1 cellular context compared by ENCODE assay signal in the genomic region with DNA sequence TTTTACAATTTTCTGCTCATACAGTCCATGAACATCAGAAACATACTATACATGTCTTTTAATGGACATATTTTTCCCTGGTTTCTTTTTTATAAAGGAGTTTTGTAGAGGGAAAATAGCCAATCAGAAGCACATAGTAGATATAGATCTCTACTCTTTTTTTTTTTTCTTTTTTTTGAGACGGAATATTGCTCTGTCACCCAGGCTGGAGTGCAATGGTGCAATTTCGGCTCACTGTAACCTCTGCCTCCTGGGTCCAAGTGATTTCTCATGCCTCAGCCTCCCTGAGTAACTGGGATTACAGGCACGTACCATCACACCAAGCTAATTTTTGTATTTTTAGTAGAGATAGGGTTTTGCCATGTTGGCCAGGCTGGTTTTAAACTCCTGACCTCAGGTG.
TF ChIP-seq lines count a peak whose summit lies in the region.

No MANE protein-coding gene starts in this region.

TF ChIP-seq in K562, 482 proteins besides CTCF, POLR2A, EP300 and RAD21 (continued from another document and continues in another):
- TF ChIP-seq ETS1 (conservative IDR thresholded peaks at IDR 0.05; ENCODE audit: control insufficient read depth, low read depth, low read length) (no peak), ZKSCAN3 (CRISPR knock-in tag; IDR thresholded peaks at IDR 0.05) (no peak), FOXP1 (CRISPR knock-in tag; IDR thresholded peaks at IDR 0.05) (no peak), HOXB6 (CRISPR knock-in tag; IDR thresholded peaks at IDR 0.05; ENCODE audit: borderline replicate concordance) (no peak), TFE3 (CRISPR knock-in tag; IDR thresholded peaks at IDR 0.05) (no peak), PRMT5 (CRISPR knock-in tag; IDR thresholded peaks at IDR 0.05) (no peak), ARID1B (IDR thresholded peaks at IDR 0.05) (0 out of 2 replicates have a peak, but pooled peaks have one; percentile 25), E2F4 (CRISPR knock-in tag; IDR thresholded peaks at IDR 0.05; ENCODE audit: low read depth) (no peak), CEBPG (CRISPR knock-in tag; IDR thresholded peaks at IDR 0.05) (no peak), CEBPG (tag; conservative IDR thresholded peaks at IDR 0.05 in 1 of 2, IDR thresholded peaks at IDR 0.05 in 1 of 2) (peak in 1 of 2 experiments; percentile 63; a peak in 2 of 4 replicates), RBM25 (IDR thresholded peaks at IDR 0.05; ENCODE audit: low read depth, low read length, severe bottlenecking) (no peak), ZNF695 (CRISPR knock-in tag; IDR thresholded peaks at IDR 0.05) (no peak), PHB2 (IDR thresholded peaks at IDR 0.05; ENCODE audit: low read depth) (no peak), CEBPB (tag; IDR thresholded peaks at IDR 0.05) (peak; percentile 69), ZNF316 (IDR thresholded peaks at IDR 0.05) (peak; percentile 56; the same call in 1 of the 2 replicates), ZNF184 (CRISPR knock-in tag; IDR thresholded peaks at IDR 0.05) (no peak), HDAC8 (tag; IDR thresholded peaks at IDR 0.05) (no peak), BRD9 (IDR thresholded peaks at IDR 0.05; ENCODE audit: low read depth, partially characterized antibody) (no peak), CC2D1A (IDR thresholded peaks at IDR 0.05) (no peak), ATF7 (IDR thresholded peaks at IDR 0.05) (no peak), ZNF830 (CRISPR knock-in tag; IDR thresholded peaks at IDR 0.05) (no peak), CBFA2T3 (IDR thresholded peaks at IDR 0.05) (0 out of 2 replicates have a peak, but pooled peaks have one; percentile 3), E2F1 (CRISPR knock-in tag; IDR thresholded peaks at IDR 0.05) (no peak), STAT5A (IDR thresholded peaks at IDR 0.05; ENCODE audit: borderline replicate concordance, low read length) (no peak), ZNF3 (CRISPR knock-in tag; IDR thresholded peaks at IDR 0.05) (no peak), RFX5 (IDR thresholded peaks at IDR 0.05; ENCODE audit: low read depth, low read length) (no peak), RREB1 (CRISPR knock-in tag; IDR thresholded peaks at IDR 0.05) (no peak), ZBED1 (IDR thresholded peaks at IDR 0.05) (no peak), SRF (CRISPR knock-in tag; IDR thresholded peaks at IDR 0.05) (no peak), SMARCA4 (IDR thresholded peaks at IDR 0.05) (peak; percentile 31; the same call in 1 of the 2 replicates), ELF4 (CRISPR knock-in tag; IDR thresholded peaks at IDR 0.05) (no peak), CHD1 (IDR thresholded peaks at IDR 0.05; ENCODE audit: low read length) (no peak), ETV5 (CRISPR knock-in tag; IDR thresholded peaks at IDR 0.05; ENCODE audit: low read depth) (no peak), C11orf30 (IDR thresholded peaks at IDR 0.05; ENCODE audit: low read depth) (peak; percentile 72; the same call in 1 of the 2 replicates), CBX1 (IDR thresholded peaks at IDR 0.05; ENCODE audit: low read depth) (no peak), NR2C2 (CRISPR knock-in tag; IDR thresholded peaks at IDR 0.05) (no peak), NR2C2 (tag; IDR thresholded peaks at IDR 0.05) (0 out of 2 replicates have a peak, but pooled peaks have one; percentile 37), POLR2G (IDR thresholded peaks at IDR 0.05; ENCODE audit: low read depth, low read length) (no peak), TCF7 (IDR thresholded peaks at IDR 0.05; ENCODE audit: borderline replicate concordance) (no peak), POLR3A (IDR thresholded peaks at IDR 0.05; ENCODE audit: borderline replicate concordance, extremely low read depth, insufficient read depth, insufficient read length) (no peak), ZNF512 (tag; IDR thresholded peaks at IDR 0.05) (no peak), HDAC2 (IDR thresholded peaks at IDR 0.05) (no peak), NFIC (IDR thresholded peaks at IDR 0.05) (no peak), RBM14 (IDR thresholded peaks at IDR 0.05; ENCODE audit: borderline replicate concordance, insufficient read depth, low read depth, low read length) (no peak)
- TF ChIP-seq, protein P1, sequence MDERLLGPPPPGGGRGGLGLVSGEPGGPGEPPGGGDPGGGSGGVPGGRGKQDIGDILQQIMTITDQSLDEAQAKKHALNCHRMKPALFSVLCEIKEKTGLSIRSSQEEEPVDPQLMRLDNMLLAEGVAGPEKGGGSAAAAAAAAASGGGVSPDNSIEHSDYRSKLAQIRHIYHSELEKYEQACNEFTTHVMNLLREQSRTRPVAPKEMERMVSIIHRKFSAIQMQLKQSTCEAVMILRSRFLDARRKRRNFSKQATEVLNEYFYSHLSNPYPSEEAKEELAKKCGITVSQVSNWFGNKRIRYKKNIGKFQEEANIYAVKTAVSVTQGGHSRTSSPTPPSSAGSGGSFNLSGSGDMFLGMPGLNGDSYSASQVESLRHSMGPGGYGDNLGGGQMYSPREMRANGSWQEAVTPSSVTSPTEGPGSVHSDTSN (CRISPR knock-in tag; IDR thresholded peaks at IDR 0.05; ENCODE audit: low read depth), result no peak
- TF ChIP-seq, protein P1 (tag; conservative IDR thresholded peaks at IDR 0.05; ENCODE audit: low read depth), result no peak
- TF ChIP-seq, protein P2, sequence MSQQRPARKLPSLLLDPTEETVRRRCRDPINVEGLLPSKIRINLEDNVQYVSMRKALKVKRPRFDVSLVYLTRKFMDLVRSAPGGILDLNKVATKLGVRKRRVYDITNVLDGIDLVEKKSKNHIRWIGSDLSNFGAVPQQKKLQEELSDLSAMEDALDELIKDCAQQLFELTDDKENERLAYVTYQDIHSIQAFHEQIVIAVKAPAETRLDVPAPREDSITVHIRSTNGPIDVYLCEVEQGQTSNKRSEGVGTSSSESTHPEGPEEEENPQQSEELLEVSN (IDR thresholded peaks at IDR 0.05; ENCODE audit: borderline replicate concordance in 1 of 2, extremely low read depth in 1 of 2, insufficient read depth in 1 of 2, insufficient read length in 1 of 2, low read depth in 1 of 2, low read length in 1 of 2, poor library complexity in 1 of 2, severe bottlenecking in 1 of 2), result no peak
- TF ChIP-seq, protein P3, sequence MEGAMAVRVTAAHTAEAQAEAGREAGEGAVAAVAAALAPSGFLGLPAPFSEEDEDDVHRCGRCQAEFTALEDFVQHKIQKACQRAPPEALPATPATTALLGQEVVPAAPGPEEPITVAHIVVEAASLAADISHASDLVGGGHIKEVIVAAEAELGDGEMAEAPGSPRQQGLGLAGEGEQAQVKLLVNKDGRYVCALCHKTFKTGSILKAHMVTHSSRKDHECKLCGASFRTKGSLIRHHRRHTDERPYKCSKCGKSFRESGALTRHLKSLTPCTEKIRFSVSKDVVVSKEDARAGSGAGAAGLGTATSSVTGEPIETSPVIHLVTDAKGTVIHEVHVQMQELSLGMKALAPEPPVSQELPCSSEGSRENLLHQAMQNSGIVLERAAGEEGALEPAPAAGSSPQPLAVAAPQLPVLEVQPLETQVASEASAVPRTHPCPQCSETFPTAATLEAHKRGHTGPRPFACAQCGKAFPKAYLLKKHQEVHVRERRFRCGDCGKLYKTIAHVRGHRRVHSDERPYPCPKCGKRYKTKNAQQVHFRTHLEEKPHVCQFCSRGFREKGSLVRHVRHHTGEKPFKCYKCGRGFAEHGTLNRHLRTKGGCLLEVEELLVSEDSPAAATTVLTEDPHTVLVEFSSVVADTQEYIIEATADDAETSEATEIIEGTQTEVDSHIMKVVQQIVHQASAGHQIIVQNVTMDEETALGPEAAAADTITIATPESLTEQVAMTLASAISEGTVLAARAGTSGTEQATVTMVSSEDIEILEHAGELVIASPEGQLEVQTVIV (CRISPR knock-in tag; IDR thresholded peaks at IDR 0.05; ENCODE audit: borderline replicate concordance), result no peak
